9 cellular contexts compared by ENCODE assay signal in the genomic region with DNA sequence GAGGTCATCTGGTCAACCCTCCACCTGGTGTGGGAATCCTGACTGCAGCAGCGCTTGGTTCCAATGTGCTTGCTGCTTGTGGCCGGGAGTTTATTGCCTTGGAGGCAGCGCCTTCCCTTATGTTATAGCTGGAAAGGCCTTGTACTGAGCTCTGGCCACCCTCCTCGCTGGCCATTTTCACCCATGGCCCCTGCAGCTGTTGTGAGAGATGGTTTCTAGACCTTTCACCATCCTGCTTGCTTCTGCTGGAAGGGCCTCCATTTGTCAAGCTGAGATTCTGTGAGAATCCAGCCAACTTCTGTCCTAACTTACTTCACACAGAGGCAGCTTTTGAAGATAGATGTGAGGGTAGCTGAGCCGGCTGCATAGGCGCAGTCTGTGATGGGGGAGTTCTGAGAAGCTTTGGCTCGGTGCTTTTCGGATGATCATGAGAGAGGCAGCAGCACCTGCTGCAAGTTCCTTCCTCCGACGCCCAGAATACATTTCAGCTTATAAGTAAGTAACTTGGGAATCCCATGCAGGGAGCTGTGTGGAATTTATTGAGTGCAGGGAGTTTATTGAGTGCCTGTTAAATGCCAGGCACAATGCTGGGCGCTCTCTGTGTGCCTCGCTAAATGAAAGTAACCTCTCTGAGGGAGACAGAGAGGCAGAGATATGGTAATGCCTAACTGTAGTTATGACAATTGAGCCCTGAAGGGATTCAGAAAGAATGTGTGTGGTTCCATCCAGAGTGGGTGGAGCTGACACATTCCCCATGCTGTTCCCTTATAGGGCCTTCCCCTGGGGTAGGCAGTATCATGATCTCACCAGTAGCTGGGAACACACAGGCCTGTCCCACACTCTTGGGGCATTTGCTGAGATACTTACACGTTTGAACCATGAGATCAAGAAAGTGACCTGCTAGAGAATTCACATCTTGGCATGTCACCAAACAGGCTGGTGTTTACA. TPM values are rescaled to one million over a fixed set of nuclear protein-coding genes. Genes with fewer than 3 reads are reported as not detected.
DNase-seq lines count a peak whose midpoint lies in the region; ATAC-seq, FAIRE-seq and TF ChIP-seq lines count a peak whose summit lies in the region.
"Had no signal": no experiment of that assay in that cellular context is flagged by ENCODE, and none has a peak within 500 bp of the region (broad histone marks: within the 10 kb centered on the region; RNA-seq: fewer than 3 reads in every experiment).

No MANE protein-coding gene starts in this region.

- H3K36me3 ChIP-seq in liver (ENCODE audit: control insufficient read depth in 4 of 4, insufficient read depth in 3 of 4, low read depth in 1 of 4, low read length in 3 of 4) (no peaks in the 10 kb centered on the region), small intestine (ENCODE audit: control insufficient read depth in 2 of 2, insufficient read depth in 2 of 2, low read length in 2 of 2) (no peaks in the 10 kb centered on the region)

- H3K9me3 ChIP-seq in A549 (no peaks in the 10 kb centered on the region), liver (ENCODE audit: control insufficient read depth in 4 of 4, low read length in 3 of 4) (no peaks in the 10 kb centered on the region), small intestine (ENCODE audit: control insufficient read depth, low read depth) (no peaks in the 10 kb centered on the region)

- CTCF ChIA-PET in A549 (lab: Yijun Ruan, JAX): interaction anchor here (0.6 to 1.5 kb wide), 2 partner anchors 14 to 72 kb away, joined by 3 to 5 read pairs; no protein-coding TSS in a partner anchor

- H3K36me3 Mint-ChIP-seq in activated naive CD8-positive, alpha-beta T cell treated with anti-CD3 and anti-CD28 coated beads, Interleukin-2, amount 50 U/mL, for 24 hours (ENCODE audit: low read depth): no peaks in the 10 kb centered on the region
- H3K36me3 Mint-ChIP-seq: CD4-positive, CD25-positive, alpha-beta regulatory T cell had no signal

- H3K9ac ChIP-seq in liver (ENCODE audit: low read depth in 1 of 2, low read length in 2 of 2): no peak overlapping the region

- peak in 1 of 2 experiments; percentile 38 for DNase-seq in A549 (ENCODE audit: low read depth in 1 of 2, low spot score in 1 of 2)
- peak; percentile 49 for DNase-seq in LNCaP clone FGC (ENCODE audit: low read depth)
- DNase-seq in dermis blood vessel endothelial cell: peak; percentile 47
- no peak for DNase-seq in NCI-H774 (lab: John Stamatoyannopoulos, UW)
- no peak for DNase-seq in activated naive CD8-positive, alpha-beta T cell treated with anti-CD3 and anti-CD28 coated beads, Interleukin-2, amount 50 U/mL, for 24 hours
- no peak for DNase-seq in small intestine
- DNase-seq: CD4-positive, CD25-positive, alpha-beta regulatory T cell had no signal

- H3K4me2 ChIP-seq in A549: peak overlapping the region; percentile 48

- H3K4me3 ChIP-seq in A549: no peak overlapping the region
- H3K4me3 ChIP-seq in LNCaP clone FGC (ENCODE audit: low read depth, low read length): no peak overlapping the region
- H3K4me3 ChIP-seq in liver (ENCODE audit: low read depth in 1 of 3, low read length in 3 of 3): no peak overlapping the region
- no peak overlapping the region for H3K4me3 ChIP-seq in small intestine (ENCODE audit: low read depth in 1 of 2, low read length in 2 of 2)

- ATAC-seq in A549 (peak; percentile 78 to 79; a peak in 4 of 6 replicates), GM18873 (IDR thresholded peaks at IDR 0.05; ENCODE audit: low FRiP score, unreplicated experiment) (no peak)
- ATAC-seq in activated naive CD8-positive, alpha-beta T cell treated with anti-CD3 and anti-CD28 coated beads, Interleukin-2, amount 50 U/mL, for 24 hours: no peak

- FAIRE-seq in A549 (lab: Jason Lieb, UNC) (no peak), small intestine (lab: Jason Lieb, UNC) (no peak)

- no peak overlapping the region for H3K4me3 Mint-ChIP-seq in activated naive CD8-positive, alpha-beta T cell treated with anti-CD3 and anti-CD28 coated beads, Interleukin-2, amount 50 U/mL, for 24 hours
- H3K4me3 Mint-ChIP-seq: CD4-positive, CD25-positive, alpha-beta regulatory T cell had no signal

- TF ChIP-seq CTCF in A549 (IDR thresholded peaks at IDR 0.05) (no peak), LNCaP clone FGC (IDR thresholded peaks at IDR 0.05; ENCODE audit: control insufficient read depth, extremely low read depth, insufficient read depth) (no peak), liver (IDR thresholded peaks at IDR 0.05; ENCODE audit: low read depth, low read length, missing input control) (no peak)

- no peaks in the 10 kb centered on the region for H3K9me3 Mint-ChIP-seq in activated naive CD8-positive, alpha-beta T cell treated with anti-CD3 and anti-CD28 coated beads, Interleukin-2, amount 50 U/mL, for 24 hours

- H3K27ac Mint-ChIP-seq in activated naive CD8-positive, alpha-beta T cell treated with anti-CD3 and anti-CD28 coated beads, Interleukin-2, amount 50 U/mL, for 24 hours: no peak overlapping the region
- H3K27ac Mint-ChIP-seq: CD4-positive, CD25-positive, alpha-beta regulatory T cell had no signal

- no peak for TF ChIP-seq EP300 in A549 (IDR thresholded peaks at IDR 0.05)

- 85% methylated on average over 9 of the region's 13 CpGs for WGBS in A549 (ENCODE audit: missing lambda C conversion rate)
- WGBS in liver: 91% methylated on average over 13 of the region's 13 CpGs
- WGBS in small intestine, 3 donors: 77 to 81% (median 80%) methylated on average over 13 of the region's 13 CpGs

- TF ChIP-seq RAD21 in A549 (conservative IDR thresholded peaks at IDR 0.05 in 1 of 2, IDR thresholded peaks at IDR 0.05 in 1 of 2) (no peak), liver (IDR thresholded peaks at IDR 0.05) (no peak)

- no peak for TF ChIP-seq POLR2A in A549 (IDR thresholded peaks at IDR 0.05; ENCODE audit: low read length)

- peaks cover 8% of the 10 kb centered on the region for H3K4me1 Mint-ChIP-seq in activated naive CD8-positive, alpha-beta T cell treated with anti-CD3 and anti-CD28 coated beads, Interleukin-2, amount 50 U/mL, for 24 hours
- H3K4me1 Mint-ChIP-seq: CD4-positive, CD25-positive, alpha-beta regulatory T cell had no signal

- H3K4me1 ChIP-seq in A549 (peaks cover 55% of the 10 kb centered on the region), liver (ENCODE audit: control insufficient read depth in 4 of 4, insufficient read depth in 4 of 4, low read length in 3 of 4) (peaks cover 7 to 35% (median 19%) of the 10 kb centered on the region in 4 donors), small intestine (ENCODE audit: control insufficient read depth in 2 of 2, insufficient read depth in 1 of 2, low read depth in 1 of 2, low read length in 1 of 2) (peaks cover 0 to 3% of the 10 kb centered on the region in 2 donors)

- H3K27me3 ChIP-seq in liver (ENCODE audit: control insufficient read depth in 4 of 4, insufficient read depth in 4 of 4, low read length in 3 of 4): no peaks in the 10 kb centered on the region
- H3K27me3 ChIP-seq in small intestine (ENCODE audit: control insufficient read depth in 2 of 2, insufficient read depth in 2 of 2, low read length in 2 of 2): no peaks in the 10 kb centered on the region

- peaks cover 16% of the 10 kb centered on the region for H3K27me3 Mint-ChIP-seq in activated naive CD8-positive, alpha-beta T cell treated with anti-CD3 and anti-CD28 coated beads, Interleukin-2, amount 50 U/mL, for 24 hours

- H3K27ac ChIP-seq in A549 (peak overlapping the region; percentile 59 to 74; a peak in 5 of 6 replicates), liver (ENCODE audit: low read depth in 1 of 2, low read length in 2 of 2) (peak overlapping the region; percentile 42 to 52), small intestine (ENCODE audit: low read depth in 1 of 2, low read length in 1 of 2) (no peak overlapping the region)

- POLR2A ChIA-PET in A549 (lab: Yijun Ruan, JAX): no interaction called here

TF ChIP-seq in A549, 52 proteins besides CTCF, POLR2A, EP300 and RAD21:
- TF ChIP-seq, protein P1, sequence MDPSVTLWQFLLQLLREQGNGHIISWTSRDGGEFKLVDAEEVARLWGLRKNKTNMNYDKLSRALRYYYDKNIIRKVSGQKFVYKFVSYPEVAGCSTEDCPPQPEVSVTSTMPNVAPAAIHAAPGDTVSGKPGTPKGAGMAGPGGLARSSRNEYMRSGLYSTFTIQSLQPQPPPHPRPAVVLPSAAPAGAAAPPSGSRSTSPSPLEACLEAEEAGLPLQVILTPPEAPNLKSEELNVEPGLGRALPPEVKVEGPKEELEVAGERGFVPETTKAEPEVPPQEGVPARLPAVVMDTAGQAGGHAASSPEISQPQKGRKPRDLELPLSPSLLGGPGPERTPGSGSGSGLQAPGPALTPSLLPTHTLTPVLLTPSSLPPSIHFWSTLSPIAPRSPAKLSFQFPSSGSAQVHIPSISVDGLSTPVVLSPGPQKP (IDR thresholded peaks at IDR 0.05; ENCODE audit: low read depth, low read length): no peak

TF ChIP-seq in liver, 16 proteins besides CTCF, POLR2A, EP300 and RAD21:
- TF ChIP-seq, protein P2, sequence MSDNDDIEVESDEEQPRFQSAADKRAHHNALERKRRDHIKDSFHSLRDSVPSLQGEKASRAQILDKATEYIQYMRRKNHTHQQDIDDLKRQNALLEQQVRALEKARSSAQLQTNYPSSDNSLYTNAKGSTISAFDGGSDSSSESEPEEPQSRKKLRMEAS (IDR thresholded peaks at IDR 0.05): no peak
- TF ChIP-seq, protein P3, sequence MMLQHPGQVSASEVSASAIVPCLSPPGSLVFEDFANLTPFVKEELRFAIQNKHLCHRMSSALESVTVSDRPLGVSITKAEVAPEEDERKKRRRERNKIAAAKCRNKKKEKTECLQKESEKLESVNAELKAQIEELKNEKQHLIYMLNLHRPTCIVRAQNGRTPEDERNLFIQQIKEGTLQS (IDR thresholded peaks at IDR 0.05): no peak
- TF ChIP-seq EGR1 (IDR thresholded peaks at IDR 0.05; ENCODE audit: low read depth in 2 of 2) (no peak), FOXA2 (IDR thresholded peaks at IDR 0.05) (no peak), SP1 (IDR thresholded peaks at IDR 0.05) (no peak), GABPA (IDR thresholded peaks at IDR 0.05 in 1 of 2, conservative IDR thresholded peaks at IDR 0.05 in 1 of 2) (no peak)
TF ChIP-seq in liver: peak in this region for 0.

RNA-seq across cellular contexts. Expression of a gene that starts 8.9 kb away (rescaled TPM):
- polyA plus RNA-seq in A549 (2011; rRNA removed) (14.6 and 17.0 TPM in 2 replicates), A549 (2017; fragmentation: RNase III; extraction: RNeasy Plus Mini Kit Qiagen cat#74134 plus additional on column Dnase treatment) (23.0 to 30.0 TPM (median 24.7 TPM) in 3 replicates), liver (10 to 100 TPM; 11.2 to 13.3 TPM), small intestine (10 to 100 TPM in 2 of 3 donors, 1 to 10 TPM in 1; 8.1 to 22.6 (median 12.5) TPM)
- 12.5 and 15.6 TPM in 2 replicates for polyA plus RNA-seq in A549 (2012; cell fraction: cytosol; rRNA removed)
- polyA plus RNA-seq in A549 (2012; cell fraction: nucleus; rRNA removed): 55.4 and 60.4 TPM in 2 replicates
- polyA minus RNA-seq in A549 (2011; rRNA and poly(A)+ RNA removed): 18.0 and 26.5 TPM in 2 replicates
- total RNA-seq in dermis blood vessel endothelial cell (18.0 and 22.6 TPM in 2 replicates), liver (10 to 100 TPM; 10.6 to 26.7 TPM)

Comparison
In these comparisons a context has a peak if more than half of its experiments do, and no peak if none do; other contexts are left out.
1. ATAC-seq: peak in A549 (2 of 2); none in GM18873 (single experiment) and activated naive CD8-positive, alpha-beta T cell treated with anti-CD3 and anti-CD28 coated beads, Interleukin-2, amount 50 U/mL, for 24 hours (single experiment).
2. DNase-seq: peak in LNCaP clone FGC (single experiment) and dermis blood vessel endothelial cell (single experiment); none in NCI-H774 (single experiment), activated naive CD8-positive, alpha-beta T cell treated with anti-CD3 and anti-CD28 coated beads, Interleukin-2, amount 50 U/mL, for 24 hours (single experiment) and small intestine (single experiment).
3. H3K27ac ChIP-seq: peak in A549 (2 of 2) and liver (2 of 2); none in small intestine (0 of 2).